In genomic region chr12:12356886-12357696, GRCh38 we compare ENCODE assay signal across 1 cellular context.
TF ChIP-seq lines count a peak whose summit lies in the region.

TSS of gene BORCS5 (plus strand) at chr12:12357078. CDS start at chr12:12357452, 374 bp downstream.

TF ChIP-seq in HepG2, 621 proteins besides CTCF, POLR2A, EP300 and RAD21 (continued from another document and continues in another):
- TF ChIP-seq, protein P1, sequence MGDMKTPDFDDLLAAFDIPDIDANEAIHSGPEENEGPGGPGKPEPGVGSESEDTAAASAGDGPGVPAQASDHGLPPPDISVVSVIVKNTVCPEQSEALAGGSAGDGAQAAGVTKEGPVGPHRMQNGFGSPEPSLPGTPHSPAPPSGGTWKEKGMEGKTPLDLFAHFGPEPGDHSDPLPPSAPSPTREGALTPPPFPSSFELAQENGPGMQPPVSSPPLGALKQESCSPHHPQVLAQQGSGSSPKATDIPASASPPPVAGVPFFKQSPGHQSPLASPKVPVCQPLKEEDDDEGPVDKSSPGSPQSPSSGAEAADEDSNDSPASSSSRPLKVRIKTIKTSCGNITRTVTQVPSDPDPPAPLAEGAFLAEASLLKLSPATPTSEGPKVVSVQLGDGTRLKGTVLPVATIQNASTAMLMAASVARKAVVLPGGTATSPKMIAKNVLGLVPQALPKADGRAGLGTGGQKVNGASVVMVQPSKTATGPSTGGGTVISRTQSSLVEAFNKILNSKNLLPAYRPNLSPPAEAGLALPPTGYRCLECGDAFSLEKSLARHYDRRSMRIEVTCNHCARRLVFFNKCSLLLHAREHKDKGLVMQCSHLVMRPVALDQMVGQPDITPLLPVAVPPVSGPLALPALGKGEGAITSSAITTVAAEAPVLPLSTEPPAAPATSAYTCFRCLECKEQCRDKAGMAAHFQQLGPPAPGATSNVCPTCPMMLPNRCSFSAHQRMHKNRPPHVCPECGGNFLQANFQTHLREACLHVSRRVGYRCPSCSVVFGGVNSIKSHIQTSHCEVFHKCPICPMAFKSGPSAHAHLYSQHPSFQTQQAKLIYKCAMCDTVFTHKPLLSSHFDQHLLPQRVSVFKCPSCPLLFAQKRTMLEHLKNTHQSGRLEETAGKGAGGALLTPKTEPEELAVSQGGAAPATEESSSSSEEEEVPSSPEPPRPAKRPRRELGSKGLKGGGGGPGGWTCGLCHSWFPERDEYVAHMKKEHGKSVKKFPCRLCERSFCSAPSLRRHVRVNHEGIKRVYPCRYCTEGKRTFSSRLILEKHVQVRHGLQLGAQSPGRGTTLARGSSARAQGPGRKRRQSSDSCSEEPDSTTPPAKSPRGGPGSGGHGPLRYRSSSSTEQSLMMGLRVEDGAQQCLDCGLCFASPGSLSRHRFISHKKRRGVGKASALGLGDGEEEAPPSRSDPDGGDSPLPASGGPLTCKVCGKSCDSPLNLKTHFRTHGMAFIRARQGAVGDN (CRISPR knock-in tag; IDR thresholded peaks at IDR 0.05), result peak; percentile 92
- TF ChIP-seq ZNF331 (CRISPR knock-in tag; IDR thresholded peaks at IDR 0.05) (peak; percentile 65; the same call in 1 of the 2 replicates), ELF3 (CRISPR knock-in tag; IDR thresholded peaks at IDR 0.05) (peak; percentile 89), MIER2 (CRISPR knock-in tag; IDR thresholded peaks at IDR 0.05) (no peak; the same call in none of the 2 replicates), TEAD2 (CRISPR knock-in tag; IDR thresholded peaks at IDR 0.05) (no peak), KDM4B (CRISPR knock-in tag; IDR thresholded peaks at IDR 0.05) (peak; percentile 49; the same call in 1 of the 2 replicates), IRX3 (CRISPR knock-in tag; IDR thresholded peaks at IDR 0.05; ENCODE audit: borderline replicate concordance, low read depth) (0 out of 2 replicates have a peak, but pooled peaks have one; percentile 37), SMAD1 (CRISPR knock-in tag; IDR thresholded peaks at IDR 0.05; ENCODE audit: borderline replicate concordance, low read depth) (no peak), SPEN (CRISPR knock-in tag; IDR thresholded peaks at IDR 0.05; ENCODE audit: low read depth) (peak; percentile 69), JUNB (CRISPR knock-in tag; IDR thresholded peaks at IDR 0.05; ENCODE audit: borderline replicate concordance) (no peak), ZFP62 (CRISPR knock-in tag; IDR thresholded peaks at IDR 0.05) (no peak), HDAC6 (IDR thresholded peaks at IDR 0.05; ENCODE audit: low read depth, low read length) (no peak), FOSL2 (CRISPR knock-in tag; IDR thresholded peaks at IDR 0.05) (peak; percentile 19; the same call in 1 of the 2 replicates), MBD4 (IDR thresholded peaks at IDR 0.05; ENCODE audit: borderline replicate concordance, low read length) (no peak), NFIB (CRISPR knock-in tag; IDR thresholded peaks at IDR 0.05; ENCODE audit: borderline replicate concordance) (no peak), BORCS8-MEF2B (CRISPR knock-in tag; IDR thresholded peaks at IDR 0.05) (peak; percentile 70; the same call in 1 of the 2 replicates), MATR3 (CRISPR knock-in tag; IDR thresholded peaks at IDR 0.05) (no peak), BRCA1 (CRISPR knock-in tag; IDR thresholded peaks at IDR 0.05) (no peak), ZFP36L1 (CRISPR knock-in tag; IDR thresholded peaks at IDR 0.05) (no peak), ZNF639 (CRISPR knock-in tag; conservative IDR thresholded peaks at IDR 0.05) (no peak; the same call in 1 of the 2 replicates), CAMTA2 (CRISPR knock-in tag; IDR thresholded peaks at IDR 0.05; ENCODE audit: borderline replicate concordance) (no peak), IRF2 (CRISPR knock-in tag; IDR thresholded peaks at IDR 0.05) (peak; percentile 92), ZNF503 (CRISPR knock-in tag; IDR thresholded peaks at IDR 0.05) (no peak; the same call in 1 of the 2 replicates), ERF (CRISPR knock-in tag; IDR thresholded peaks at IDR 0.05) (peak; percentile 91), ZNF589 (CRISPR knock-in tag; conservative IDR thresholded peaks at IDR 0.05) (no peak), ZFP36 (IDR thresholded peaks at IDR 0.05; ENCODE audit: borderline replicate concordance, low read depth, low read length, partially characterized antibody) (no peak), ZNF205 (CRISPR knock-in tag; IDR thresholded peaks at IDR 0.05) (no peak; the same call in 1 of the 2 replicates), ZNF33A (CRISPR knock-in tag; IDR thresholded peaks at IDR 0.05; ENCODE audit: borderline replicate concordance) (no peak; the same call in 1 of the 2 replicates), ZNF296 (CRISPR knock-in tag; conservative IDR thresholded peaks at IDR 0.05) (no peak), SATB2 (CRISPR knock-in tag; IDR thresholded peaks at IDR 0.05) (no peak), RFXANK (CRISPR knock-in tag; IDR thresholded peaks at IDR 0.05) (no peak), KAT8 (CRISPR knock-in tag; IDR thresholded peaks at IDR 0.05) (peak; percentile 95), EHMT2 (IDR thresholded peaks at IDR 0.05; ENCODE audit: borderline replicate concordance, low read depth, low read length) (no peak), ZNF891 (CRISPR knock-in tag; IDR thresholded peaks at IDR 0.05) (peak; percentile 68), ARNT2 (CRISPR knock-in tag; IDR thresholded peaks at IDR 0.05; ENCODE audit: low read depth) (peak; percentile 92), REPIN1 (CRISPR knock-in tag; IDR thresholded peaks at IDR 0.05; ENCODE audit: borderline replicate concordance, low read depth) (peak; percentile 80; the same call in 1 of the 2 replicates), ZNF619 (CRISPR knock-in tag; IDR thresholded peaks at IDR 0.05) (no peak), TBX3 (IDR thresholded peaks at IDR 0.05; ENCODE audit: borderline replicate concordance) (no peak), HDAC1 (CRISPR knock-in tag; IDR thresholded peaks at IDR 0.05) (peak; percentile 78), SMC3 (IDR thresholded peaks at IDR 0.05; ENCODE audit: low read length) (no peak), ZNF317 (CRISPR knock-in tag; IDR thresholded peaks at IDR 0.05) (0 out of 2 replicates have a peak, but pooled peaks have one; percentile 24), NFYB (CRISPR knock-in tag; IDR thresholded peaks at IDR 0.05) (no peak; the same call in 1 of the 2 replicates)
- TF ChIP-seq, protein P2, sequence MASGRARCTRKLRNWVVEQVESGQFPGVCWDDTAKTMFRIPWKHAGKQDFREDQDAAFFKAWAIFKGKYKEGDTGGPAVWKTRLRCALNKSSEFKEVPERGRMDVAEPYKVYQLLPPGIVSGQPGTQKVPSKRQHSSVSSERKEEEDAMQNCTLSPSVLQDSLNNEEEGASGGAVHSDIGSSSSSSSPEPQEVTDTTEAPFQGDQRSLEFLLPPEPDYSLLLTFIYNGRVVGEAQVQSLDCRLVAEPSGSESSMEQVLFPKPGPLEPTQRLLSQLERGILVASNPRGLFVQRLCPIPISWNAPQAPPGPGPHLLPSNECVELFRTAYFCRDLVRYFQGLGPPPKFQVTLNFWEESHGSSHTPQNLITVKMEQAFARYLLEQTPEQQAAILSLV (CRISPR knock-in tag; IDR thresholded peaks at IDR 0.05; ENCODE audit: borderline replicate concordance), result 0 out of 2 replicates have a peak, but pooled peaks have one; percentile 56
- TF ChIP-seq, protein P3, sequence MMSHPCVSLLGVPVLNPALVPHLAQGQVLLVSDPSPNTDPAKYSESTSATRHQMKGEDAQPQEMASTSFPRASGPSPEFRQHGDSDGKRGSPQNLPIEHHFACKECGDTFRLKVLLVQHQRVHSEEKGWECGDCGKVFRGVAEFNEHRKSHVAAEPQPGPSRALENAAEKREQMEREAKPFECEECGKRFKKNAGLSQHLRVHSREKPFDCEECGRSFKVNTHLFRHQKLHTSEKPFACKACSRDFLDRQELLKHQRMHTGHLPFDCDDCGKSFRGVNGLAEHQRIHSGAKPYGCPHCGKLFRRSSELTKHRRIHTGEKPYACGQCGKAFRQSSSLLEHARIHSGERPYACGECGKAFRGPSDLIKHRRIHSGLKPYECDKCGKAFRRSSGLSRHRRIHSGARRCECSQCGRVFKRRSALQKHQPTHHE (CRISPR knock-in tag; IDR thresholded peaks at IDR 0.05; ENCODE audit: borderline replicate concordance), result no peak
- TF ChIP-seq, protein P4, sequence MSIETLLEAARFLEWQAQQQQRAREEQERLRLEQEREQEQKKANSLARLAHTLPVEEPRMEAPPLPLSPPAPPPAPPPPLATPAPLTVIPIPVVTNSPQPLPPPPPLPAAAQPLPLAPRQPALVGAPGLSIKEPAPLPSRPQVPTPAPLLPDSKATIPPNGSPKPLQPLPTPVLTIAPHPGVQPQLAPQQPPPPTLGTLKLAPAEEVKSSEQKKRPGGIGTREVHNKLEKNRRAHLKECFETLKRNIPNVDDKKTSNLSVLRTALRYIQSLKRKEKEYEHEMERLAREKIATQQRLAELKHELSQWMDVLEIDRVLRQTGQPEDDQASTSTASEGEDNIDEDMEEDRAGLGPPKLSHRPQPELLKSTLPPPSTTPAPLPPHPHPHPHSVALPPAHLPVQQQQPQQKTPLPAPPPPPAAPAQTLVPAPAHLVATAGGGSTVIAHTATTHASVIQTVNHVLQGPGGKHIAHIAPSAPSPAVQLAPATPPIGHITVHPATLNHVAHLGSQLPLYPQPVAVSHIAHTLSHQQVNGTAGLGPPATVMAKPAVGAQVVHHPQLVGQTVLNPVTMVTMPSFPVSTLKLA (IDR thresholded peaks at IDR 0.05), result 0 out of 2 replicates have a peak, but pooled peaks have one; percentile 20
- TF ChIP-seq, protein P5, sequence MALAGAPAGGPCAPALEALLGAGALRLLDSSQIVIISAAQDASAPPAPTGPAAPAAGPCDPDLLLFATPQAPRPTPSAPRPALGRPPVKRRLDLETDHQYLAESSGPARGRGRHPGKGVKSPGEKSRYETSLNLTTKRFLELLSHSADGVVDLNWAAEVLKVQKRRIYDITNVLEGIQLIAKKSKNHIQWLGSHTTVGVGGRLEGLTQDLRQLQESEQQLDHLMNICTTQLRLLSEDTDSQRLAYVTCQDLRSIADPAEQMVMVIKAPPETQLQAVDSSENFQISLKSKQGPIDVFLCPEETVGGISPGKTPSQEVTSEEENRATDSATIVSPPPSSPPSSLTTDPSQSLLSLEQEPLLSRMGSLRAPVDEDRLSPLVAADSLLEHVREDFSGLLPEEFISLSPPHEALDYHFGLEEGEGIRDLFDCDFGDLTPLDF (CRISPR knock-in tag; IDR thresholded peaks at IDR 0.05), result no peak
- TF ChIP-seq, protein P6, sequence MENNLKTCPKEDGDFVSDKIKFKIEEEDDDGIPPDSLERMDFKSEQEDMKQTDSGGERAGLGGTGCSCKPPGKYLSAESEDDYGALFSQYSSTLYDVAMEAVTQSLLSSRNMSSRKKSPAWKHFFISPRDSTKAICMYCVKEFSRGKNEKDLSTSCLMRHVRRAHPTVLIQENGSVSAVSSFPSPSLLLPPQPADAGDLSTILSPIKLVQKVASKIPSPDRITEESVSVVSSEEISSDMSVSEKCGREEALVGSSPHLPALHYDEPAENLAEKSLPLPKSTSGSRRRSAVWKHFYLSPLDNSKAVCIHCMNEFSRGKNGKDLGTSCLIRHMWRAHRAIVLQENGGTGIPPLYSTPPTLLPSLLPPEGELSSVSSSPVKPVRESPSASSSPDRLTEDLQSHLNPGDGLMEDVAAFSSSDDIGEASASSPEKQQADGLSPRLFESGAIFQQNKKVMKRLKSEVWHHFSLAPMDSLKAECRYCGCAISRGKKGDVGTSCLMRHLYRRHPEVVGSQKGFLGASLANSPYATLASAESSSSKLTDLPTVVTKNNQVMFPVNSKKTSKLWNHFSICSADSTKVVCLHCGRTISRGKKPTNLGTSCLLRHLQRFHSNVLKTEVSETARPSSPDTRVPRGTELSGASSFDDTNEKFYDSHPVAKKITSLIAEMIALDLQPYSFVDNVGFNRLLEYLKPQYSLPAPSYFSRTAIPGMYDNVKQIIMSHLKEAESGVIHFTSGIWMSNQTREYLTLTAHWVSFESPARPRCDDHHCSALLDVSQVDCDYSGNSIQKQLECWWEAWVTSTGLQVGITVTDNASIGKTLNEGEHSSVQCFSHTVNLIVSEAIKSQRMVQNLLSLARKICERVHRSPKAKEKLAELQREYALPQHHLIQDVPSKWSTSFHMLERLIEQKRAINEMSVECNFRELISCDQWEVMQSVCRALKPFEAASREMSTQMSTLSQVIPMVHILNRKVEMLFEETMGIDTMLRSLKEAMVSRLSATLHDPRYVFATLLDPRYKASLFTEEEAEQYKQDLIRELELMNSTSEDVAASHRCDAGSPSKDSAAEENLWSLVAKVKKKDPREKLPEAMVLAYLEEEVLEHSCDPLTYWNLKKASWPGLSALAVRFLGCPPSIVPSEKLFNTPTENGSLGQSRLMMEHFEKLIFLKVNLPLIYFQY (CRISPR knock-in tag; IDR thresholded peaks at IDR 0.05; ENCODE audit: borderline replicate concordance), result peak; percentile 37; the same call in 1 of the 2 replicates
